In the genomic region with DNA sequence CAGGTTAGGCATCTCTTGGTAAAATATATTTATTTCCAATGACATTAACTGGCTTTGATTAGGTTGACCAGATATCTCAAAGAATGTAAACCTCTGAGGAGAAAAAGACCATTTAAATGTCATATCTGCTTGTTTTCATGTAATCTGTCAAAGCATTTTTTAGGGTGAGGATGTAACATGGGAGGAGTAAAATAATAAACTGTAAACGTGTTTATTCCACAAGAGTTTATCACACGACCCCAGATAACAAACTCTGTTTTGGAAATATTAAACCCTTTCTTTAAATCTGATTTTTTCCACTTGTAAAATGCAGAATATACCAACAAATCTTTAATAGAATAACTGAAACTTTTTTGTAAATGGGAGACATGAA, we compare ENCODE assay signal across 11 cellular contexts. TPM values are rescaled to one million over a fixed set of nuclear protein-coding genes. Genes with fewer than 3 reads are reported as not detected.
DNase-seq lines count a peak whose midpoint lies in the region; ATAC-seq, FAIRE-seq and TF ChIP-seq lines count a peak whose summit lies in the region.
"Had no signal": no experiment of that assay in that cellular context is flagged by ENCODE, and none has a peak within 500 bp of the region (broad histone marks: within the 10 kb centered on the region; RNA-seq: fewer than 3 reads in every experiment).

No MANE protein-coding gene starts in this region.

- H3K9me3 ChIP-seq in astrocyte (ENCODE audit: insufficient read depth, low read depth, low read length): no peaks in the 10 kb centered on the region
- H3K9me3 ChIP-seq in gastrocnemius medialis: no peaks in the 10 kb centered on the region

- no peak for FAIRE-seq in astrocyte (lab: Jason Lieb, UNC)
- FAIRE-seq in frontal cortex (lab: Jason Lieb, UNC): no peak
- FAIRE-seq: H1 had no signal

- no peak for TF ChIP-seq CTCF in AG09309 (IDR thresholded peaks at IDR 0.05; ENCODE audit: control insufficient read depth, insufficient read depth, low read depth, low read length, missing control alignments)
- TF ChIP-seq CTCF in astrocyte (IDR thresholded peaks at IDR 0.05; ENCODE audit: insufficient read depth, low read depth, low read length): no peak
- TF ChIP-seq CTCF in foreskin keratinocyte (conservative IDR thresholded peaks at IDR 0.05): no peak
- no peak for TF ChIP-seq CTCF in gastrocnemius medialis (IDR thresholded peaks at IDR 0.05 in 4 of 5, conservative IDR thresholded peaks at IDR 0.05 in 1 of 5)

- ATAC-seq in foreskin keratinocyte: no peak
- ATAC-seq in gastrocnemius medialis: no peak
- ATAC-seq in GM19452 (IDR thresholded peaks at IDR 0.05; ENCODE audit: unreplicated experiment): no peak
- no peak for ATAC-seq in GM18858 (IDR thresholded peaks at IDR 0.05; ENCODE audit: unreplicated experiment)

- peak overlapping the region; percentile 88 for H3K27ac ChIP-seq in astrocyte (ENCODE audit: low read depth, low read length)
- peak overlapping the region; percentile 97 for H3K27ac ChIP-seq in foreskin keratinocyte
- H3K27ac ChIP-seq in gastrocnemius medialis: peak overlapping the region; percentile 68 to 81 (median 72)

- no peak for TF ChIP-seq POLR2A in gastrocnemius medialis (IDR thresholded peaks at IDR 0.05)

- peak overlapping the region; percentile 93 for H3K9ac ChIP-seq in astrocyte (ENCODE audit: low read length)

- peak overlapping the region; percentile 61 for H3K4me3 ChIP-seq in AG09309 (ENCODE audit: control insufficient read depth, low read depth, low read length)
- H3K4me3 ChIP-seq in astrocyte (ENCODE audit: insufficient read depth, low read depth, low read length): peak overlapping the region; percentile 97
- H3K4me3 ChIP-seq in gastrocnemius medialis: peak overlapping the region; percentile 12 to 54 (median 47)

- H3K9me3 Mint-ChIP-seq in astrocyte (ENCODE audit: unreplicated experiment): no peaks in the 10 kb centered on the region

- peak overlapping the region; percentile 51 for H3K4me3 Mint-ChIP-seq in astrocyte (ENCODE audit: unreplicated experiment)

- H3K36me3 Mint-ChIP-seq in astrocyte (ENCODE audit: low read depth, unreplicated experiment): no peaks in the 10 kb centered on the region

- no peak overlapping the region for H2AFZ ChIP-seq in astrocyte (ENCODE audit: low read depth, low read length)

- no peak for DNase-seq in AG09309 (ENCODE audit: low read depth)
- no peak for DNase-seq in astrocyte (ENCODE audit: low read depth)
- DNase-seq in foreskin keratinocyte: no peak
- DNase-seq in gastrocnemius medialis: no peak
- no peak for DNase-seq in NCI-H526 (lab: John Stamatoyannopoulos, UW)
- DNase-seq in frontal cortex (ENCODE audit: low spot score in 2 of 2): no peak
- DNase-seq: activated CD8-positive, alpha-beta memory T cell treated with anti-CD3 and anti-CD28 coated beads, Interleukin-2, amount 50 U/mL, for 4 hours; NCI-H510A had no signal

- intact Hi-C loops in gastrocnemius medialis (cut with DNase I; ENCODE audit: low total_unique reads): no loop called here

- peaks cover 36% of the 10 kb centered on the region for H3K79me2 ChIP-seq in astrocyte (ENCODE audit: insufficient read depth, low read length)

- peaks cover 34% of the 10 kb centered on the region for H3K4me1 Mint-ChIP-seq in astrocyte (ENCODE audit: low read depth, unreplicated experiment)

- peak overlapping the region; percentile 81 for H3K4me2 ChIP-seq in astrocyte (ENCODE audit: low read length)

- no peaks in the 10 kb centered on the region for H3K27me3 Mint-ChIP-seq in astrocyte (ENCODE audit: low read depth, unreplicated experiment)

- in situ Hi-C loops in gastrocnemius medialis (cut with MboI; ENCODE audit: low sequenced_read_pairs in 4 of 4): loop anchor here in 1 of 4 donors (25.0 kb wide), 1 partner anchor 111 kb away; no protein-coding TSS in a partner anchor

- H4K20me1 ChIP-seq in astrocyte (ENCODE audit: insufficient read depth, low read length): peaks cover 13% of the 10 kb centered on the region

- no peaks in the 10 kb centered on the region for H3K27me3 ChIP-seq in astrocyte (ENCODE audit: insufficient read depth, low read length)
- H3K27me3 ChIP-seq in foreskin keratinocyte: no peaks in the 10 kb centered on the region
- H3K27me3 ChIP-seq in gastrocnemius medialis: no peaks in the 10 kb centered on the region

- H3K36me3 ChIP-seq in astrocyte (ENCODE audit: insufficient read depth, low read length) (peaks cover 33% of the 10 kb centered on the region), gastrocnemius medialis (no peaks in the 10 kb centered on the region)

- H3K4me1 ChIP-seq in astrocyte (ENCODE audit: insufficient read depth, low read length) (peaks cover 41% of the 10 kb centered on the region), foreskin keratinocyte (peaks cover 44% of the 10 kb centered on the region), gastrocnemius medialis (peaks cover 3 to 21% of the 10 kb centered on the region in 2 donors)

- H3K27ac Mint-ChIP-seq in astrocyte (ENCODE audit: unreplicated experiment): peak overlapping the region; percentile 34

RNA-seq across cellular contexts. Expression of a gene that starts 1.6 kb away (rescaled TPM):
- 28.9 and 31.3 TPM in 2 replicates for total RNA-seq in astrocyte
- 79.5 and 87.6 TPM in 2 replicates for total RNA-seq in foreskin keratinocyte
- 69.3 and 72.8 TPM in 2 replicates for polyA plus RNA-seq in foreskin keratinocyte
- total RNA-seq in gastrocnemius medialis: 10 to 100 TPM; 23.0 to 43.8 (median 38.6) TPM
- 15.1 TPM for total RNA-seq in frontal cortex

RNA-seq across cellular contexts. Expression of a gene that starts 42.4 kb away (rescaled TPM):
- total RNA-seq in astrocyte (4.0 and 5.6 TPM in 2 replicates), foreskin keratinocyte (not detected in 2 replicates), gastrocnemius medialis (10 to 100 TPM in 1 of 4 donors, 1 to 10 TPM in 3; 4.1 to 13.6 (median 5.9) TPM), frontal cortex (3.7 TPM)
- not detected in 2 replicates for polyA plus RNA-seq in foreskin keratinocyte

Comparison
In these comparisons a context has a peak if more than half of its experiments do, and no peak if none do; other contexts are left out.
1. H3K4me3 ChIP-seq: peak in every context shown above with its lines; median percentile 97 in astrocyte; 61 in AG09309; 47 in gastrocnemius medialis.